ENCODE assay signal across 8 cellular contexts in genomic region chr20:33719989-33720709, GRCh38. TPM values are rescaled to one million over a fixed set of nuclear protein-coding genes. Genes with fewer than 3 reads are reported as not detected.
A peak's percentile ranks its signal among the peaks of the same experiment; 100 is the strongest.
DNase-seq lines count a peak whose midpoint lies in the region; ATAC-seq and TF ChIP-seq lines count a peak whose summit lies in the region.

Gene PXMP4, minus strand, starts transcription at chr20:33720310. Its CDS starts 103 bp downstream, at chr20:33720207.

- H4K20me1 ChIP-seq in IMR-90 (ENCODE audit: insufficient read depth, low read length) = no peaks in the 10 kb centered on the region
- no peaks in the 10 kb centered on the region for H4K20me1 ChIP-seq in PC-9 (ENCODE audit: insufficient read depth)

- H2BK20ac ChIP-seq in IMR-90 (ENCODE audit: low read depth, low read length) = no peak within 1 kb of the TSS

- no peak for TF ChIP-seq RAD21 in IMR-90 (IDR thresholded peaks at IDR 0.05; ENCODE audit: low read length)

- H3K79me2 ChIP-seq in PC-9 (ENCODE audit: low read depth) = peaks cover 7% of the 10 kb centered on the region; the same call in 1 of the 2 replicates

- H2AFZ ChIP-seq in IMR-90 (replicated peaks; ENCODE audit: low read length, poor library complexity) (peak within 1 kb of the TSS; percentile 99), PC-9 (peak within 1 kb of the TSS; percentile 91)

- TF ChIP-seq POLR2A in IMR-90 (IDR thresholded peaks at IDR 0.05; ENCODE audit: low read depth, low read length) = no peak
- no peak for TF ChIP-seq POLR2A in esophagus muscularis mucosa (IDR thresholded peaks at IDR 0.05; ENCODE audit: low read depth)

- POLR2A ChIA-PET in IMR-90 (lab: Charles Lee; ENCODE audit: unreplicated experiment) (interaction anchor here (0.5 to 0.6 kb wide), 2 partner anchors 54 to 1353 kb away, joined by 3 to 5 read pairs; partner anchors contain the start of gene ACTL10), PC-9 (lab: Charles Lee; ENCODE audit: unreplicated experiment) (interaction anchor here (0.5 to 1.0 kb wide), 6 partner anchors 13 to 272 kb away, joined by 3 to 8 read pairs (median 4); partner anchors contain the start of gene CBFA2T2)

- dilution Hi-C loops in IMR-90 (cut with HindIII; ENCODE audit: low sequenced_read_pairs, unreplicated experiment) = no loop called here

- H3K79me1 ChIP-seq in IMR-90 (ENCODE audit: low read depth in 1 of 2, low read length in 2 of 2) = peaks cover 0 to 14% of the 10 kb centered on the region in 2 experiments; a peak in 2 of 4 replicates

- in situ Hi-C loops in IMR-90 (cut with MboI; ENCODE audit: low sequenced_read_pairs) = no loop called here

- peak; percentile 94 for DNase-seq in DMS 273 treated with DMSO at 0.1 percent for 48 hours (lab: John Stamatoyannopoulos, UW)
- DNase-seq in IMR-90 = peak; percentile 98
- DNase-seq in PC-9 = peak; percentile 88 to 91
- DNase-seq in activated T-cell treated with anti-CD3 and anti-CD28 coated beads, Interleukin-2, amount 50 U/mL, for 48 hours = peak; percentile 89 to 90
- DNase-seq in esophagus muscularis mucosa (ENCODE audit: extremely low spot score) = peak; percentile 99
- DNase-seq in stimulated activated CD8-positive, alpha-beta memory T cell treated with anti-CD3 and anti-CD28 coated beads, Interleukin-7, amount 100 ng/mL, for 24 hours (ENCODE audit: low read depth) = peak; percentile 65

- H3K27me3 ChIP-seq in IMR-90 (ENCODE audit: control insufficient read depth, insufficient read depth, low read length) (no peaks in the 10 kb centered on the region), PC-9 (ENCODE audit: insufficient read depth, low read depth) (no peaks in the 10 kb centered on the region), esophagus muscularis mucosa (no peaks in the 10 kb centered on the region), muscle layer of colon (ENCODE audit: control insufficient read depth in 1 of 2, insufficient read depth in 2 of 2, low read length in 2 of 2) (no peaks in the 10 kb centered on the region)

- peak; percentile 94 for ATAC-seq in GM21529 (IDR thresholded peaks at IDR 0.05; ENCODE audit: unreplicated experiment)
- peak; percentile 99 for ATAC-seq in IMR-90 (ENCODE audit: low read depth)

- BruUV-seq in IMR-90 (replicated peaks; lab: Mats Ljungman, UMichigan) (no TSS peak), PC-9 (replicated peaks; lab: Mats Ljungman, UMichigan) (no TSS peak)

- H3K9ac ChIP-seq in IMR-90 (ENCODE audit: low read depth, low read length) = peak within 1 kb of the TSS; percentile 20
- H3K9ac ChIP-seq in muscle layer of colon (ENCODE audit: low read length) = peak within 1 kb of the TSS; percentile 25

- H3K9me3 ChIP-seq in IMR-90 (ENCODE audit: control insufficient read depth, insufficient read depth, low read length) (no peaks in the 10 kb centered on the region), PC-9 (ENCODE audit: insufficient read depth, low read depth) (no peaks in the 10 kb centered on the region), esophagus muscularis mucosa (no peaks in the 10 kb centered on the region), muscle layer of colon (ENCODE audit: low read length) (no peaks in the 10 kb centered on the region)

- peak within 1 kb of the TSS; percentile 44 to 92 for H4K8ac ChIP-seq in IMR-90 (ENCODE audit: low read depth in 2 of 2, low read length in 2 of 2)

- peak within 1 kb of the TSS; percentile 16; the same call in 1 of the 2 replicates for H3K56ac ChIP-seq in IMR-90 (ENCODE audit: extremely low read depth, insufficient read depth, low read length)

- H2AK5ac ChIP-seq in IMR-90 (ENCODE audit: low read depth, low read length) = peak within 1 kb of the TSS; percentile 20

- peak within 1 kb of the TSS; percentile 29; the same call in 1 of the 2 replicates for H3K23ac ChIP-seq in IMR-90 (ENCODE audit: low read depth, low read length)

- H3K9me1 ChIP-seq in IMR-90 (ENCODE audit: insufficient read depth, low read length) = peaks cover 15% of the 10 kb centered on the region

- H4K91ac ChIP-seq in IMR-90 (ENCODE audit: insufficient read depth, low read depth, low read length) = peak within 1 kb of the TSS; percentile 45; the same call in 1 of the 2 replicates

- peak within 1 kb of the TSS; percentile 75 for H3K4ac ChIP-seq in IMR-90 (ENCODE audit: low read depth, low read length)

- TF ChIP-seq CTCF in IMR-90 (conservative IDR thresholded peaks at IDR 0.05; ENCODE audit: low read depth, low read length) (no peak), PC-9 (conservative IDR thresholded peaks at IDR 0.05) (no peak), esophagus muscularis mucosa (IDR thresholded peaks at IDR 0.05) (peak in 1 of 3 experiments; percentile 27)

- H4K5ac ChIP-seq in IMR-90 (ENCODE audit: low read depth, low read length) = peak within 1 kb of the TSS; percentile 79

- H3F3A ChIP-seq in PC-9 (ENCODE audit: insufficient read depth, low read depth) = peaks cover 28% of the 10 kb centered on the region

- no peaks in the 10 kb centered on the region for H3K36me3 ChIP-seq in IMR-90 (ENCODE audit: control insufficient read depth, insufficient read depth, low read length)
- no peaks in the 10 kb centered on the region for H3K36me3 ChIP-seq in PC-9 (ENCODE audit: low read depth)
- peaks cover 0 to 4% (median 1%) of the 10 kb centered on the region in 4 donors for H3K36me3 ChIP-seq in esophagus muscularis mucosa
- no peaks in the 10 kb centered on the region for H3K36me3 ChIP-seq in muscle layer of colon (ENCODE audit: insufficient read depth, low read length)

- H3K4me1 ChIP-seq in IMR-90 (ENCODE audit: control insufficient read depth, insufficient read depth, low read length) (peaks cover 5% of the 10 kb centered on the region), PC-9 (replicated peaks; ENCODE audit: insufficient read depth) (peaks cover 32% of the 10 kb centered on the region), esophagus muscularis mucosa (peaks cover 11 to 24% (median 20%) of the 10 kb centered on the region in 4 donors), muscle layer of colon (ENCODE audit: insufficient read depth, low read length) (peaks cover 9% of the 10 kb centered on the region)

- peak within 1 kb of the TSS; percentile 6; the same call in 1 of the 2 replicates for H3K27ac ChIP-seq in IMR-90 (ENCODE audit: insufficient read depth, low read length)
- no peak within 1 kb of the TSS for H3K27ac ChIP-seq in PC-9
- H3K27ac ChIP-seq in esophagus muscularis mucosa (replicated peaks in 1 of 4) = peak within 1 kb of the TSS; percentile 68 to 84 (median 78)
- peak within 1 kb of the TSS; percentile 78 for H3K27ac ChIP-seq in muscle layer of colon (ENCODE audit: low read depth, low read length)

- no peak within 1 kb of the TSS for H2BK5ac ChIP-seq in IMR-90 (ENCODE audit: low read depth, low read length, poor library complexity, severe bottlenecking)

- no peaks in the 10 kb centered on the region for H3K9me2 ChIP-seq in PC-9 (ENCODE audit: insufficient read depth)

- H2BK120ac ChIP-seq in IMR-90 (ENCODE audit: low read depth, low read length) = no peak within 1 kb of the TSS

- intact Hi-C loops in IMR-90 (cut with micrococcal nuclease) = loop anchor here (1.0 kb wide), 1 partner anchor 35 kb away; no protein-coding TSS in a partner anchor
- intact Hi-C loops in PC-9 (cut with micrococcal nuclease; ENCODE audit: unreplicated experiment) = no loop called here
- intact Hi-C loops in esophagus muscularis mucosa (cut with DNase I) = no loop called here

- no peak within 1 kb of the TSS for H2BK15ac ChIP-seq in IMR-90 (ENCODE audit: low read depth, low read length)

- no peak within 1 kb of the TSS for H3K18ac ChIP-seq in IMR-90 (ENCODE audit: low read depth, low read length)

- H3K4me2 ChIP-seq in IMR-90 (ENCODE audit: low read depth, low read length) (peak within 1 kb of the TSS; percentile 64), PC-9 (peak within 1 kb of the TSS; percentile 82)

- 11% methylated on average over 19 of the region's 46 CpGs; no CpG with 5 or more reads in 1 of the 2 experiments for WGBS in IMR-90 (ENCODE audit: extremely low coverage in 2 of 2, insufficient read length in 1 of 2), 2 experiments
- 10% methylated on average over 18 of the region's 46 CpGs for WGBS in esophagus muscularis mucosa

- no peak for TF ChIP-seq EP300 in esophagus muscularis mucosa (IDR thresholded peaks at IDR 0.05)

- H3K14ac ChIP-seq in IMR-90 (replicated peaks; ENCODE audit: low read depth, low read length) = peak within 1 kb of the TSS; percentile 83

- CTCF ChIA-PET in IMR-90 (lab: Yijun Ruan, JAX) (no interaction called here), PC-9 (lab: Charles Lee) (interaction anchor here (0.6 kb wide), 2 partner anchors 11 to 173 kb away, joined by 4 to 6 read pairs; no protein-coding TSS in a partner anchor)

- peak within 1 kb of the TSS; percentile 85 for H2AK9ac ChIP-seq in IMR-90 (replicated peaks; ENCODE audit: low read depth, low read length, poor library complexity)

- H3K4me3 ChIP-seq in IMR-90 (ENCODE audit: insufficient read depth, low read depth, low read length) (peak within 1 kb of the TSS; percentile 65), PC-9 (peak within 1 kb of the TSS; percentile 68), esophagus muscularis mucosa (peak within 1 kb of the TSS; percentile 64 to 89 (median 86)), muscle layer of colon (ENCODE audit: low read depth in 1 of 2, low read length in 2 of 2) (peak within 1 kb of the TSS; percentile 71 to 88)

TF ChIP-seq in IMR-90, 13 proteins besides CTCF, POLR2A, EP300 and RAD21:
- TF ChIP-seq CHD1 (IDR thresholded peaks at IDR 0.05; ENCODE audit: low read depth, low read length) (no peak), FOS (IDR thresholded peaks at IDR 0.05; ENCODE audit: low read depth, low read length) (peak; percentile 59; the same call in 1 of the 2 replicates), MAFK (IDR thresholded peaks at IDR 0.05; ENCODE audit: low read depth, low read length) (no peak), ELK1 (IDR thresholded peaks at IDR 0.05; ENCODE audit: borderline replicate concordance, low read depth, low read length) (no peak), CEBPB (IDR thresholded peaks at IDR 0.05; ENCODE audit: low read depth, low read length) (no peak), MAZ (IDR thresholded peaks at IDR 0.05; ENCODE audit: borderline replicate concordance, low read depth, low read length) (no peak), RCOR1 (IDR thresholded peaks at IDR 0.05; ENCODE audit: insufficient replicate concordance, low read length) (no peak)

RNA-seq across cellular contexts. Expression of gene PXMP4, which starts in this region (rescaled TPM):
- total RNA-seq in IMR-90 (2012; rRNA removed) (2.2 and 3.6 TPM in 2 replicates), PC-9 (2021) (12.2 and 19.1 TPM in 2 replicates), esophagus muscularis mucosa (10 to 100 TPM in 2 of 4 donors, 1 to 10 TPM in 2; 4.5 to 13.0 (median 9.2) TPM)
- polyA plus RNA-seq in IMR-90 (2012; rRNA removed) = 7.1 TPM in 2 replicates
- polyA plus RNA-seq in IMR-90 (2012; cell fraction: cytosol; rRNA removed) = 4.9 and 10.3 TPM in 2 replicates
- polyA plus RNA-seq in IMR-90 (2012; cell fraction: nucleus; rRNA removed; ENCODE audit: low replicate concordance) = 2.7 and 4.5 TPM in 2 replicates
